ENCODE assay signal across 8 cellular contexts in genomic region chr14:95533391-95533821, GRCh38. TPM values are rescaled to one million over a fixed set of nuclear protein-coding genes. Genes with fewer than 3 reads are reported as not detected.
A peak's percentile ranks its signal among the peaks of the same experiment; 100 is the strongest.
DNase-seq lines count a peak whose midpoint lies in the region; ATAC-seq, FAIRE-seq and TF ChIP-seq lines count a peak whose summit lies in the region.

No MANE protein-coding gene starts in this region.

- H2AFZ ChIP-seq in Karpas-422 (ENCODE audit: low read length) = no peak overlapping the region

- no peak for DNase-seq in Caco-2
- peak; percentile 73 for DNase-seq in Karpas-422
- DNase-seq in erythroblast (lab: John Stamatoyannopoulos, UW) = peak; percentile 90 to 92
- no peak for DNase-seq in pancreas
- DNase-seq in urothelium cell line (ENCODE audit: low spot score) = no peak

- H3K4me3 ChIP-seq in Caco-2 (ENCODE audit: low read depth, low read length) (peak overlapping the region; percentile 76), Karpas-422 (ENCODE audit: low read length) (peak overlapping the region; percentile 77), pancreas (peak overlapping the region; percentile 84 to 95 (median 88))

- H3K36me3 Mint-ChIP-seq in Caco-2 (ENCODE audit: insufficient read depth, unreplicated experiment) = peaks cover 52% of the 10 kb centered on the region

- H3K4me1 Mint-ChIP-seq in Caco-2 (ENCODE audit: low read depth, unreplicated experiment) = peaks cover 25% of the 10 kb centered on the region

- TF ChIP-seq POLR2A in erythroblast (IDR thresholded peaks at IDR 0.05; ENCODE audit: low read length) = peak; percentile 89

- POLR2A ChIA-PET in Caco-2 (lab: Charles Lee) = interaction anchor here (1.5 to 2.1 kb wide), 2 partner anchors 9 to 89 kb away, joined by 6 to 8 read pairs; no protein-coding TSS in a partner anchor

- FAIRE-seq in pancreas (lab: Jason Lieb, UNC) = no peak
- no peak for FAIRE-seq in urothelium cell line (lab: Jason Lieb, UNC)

- peak overlapping the region; percentile 87 for H3K4me3 Mint-ChIP-seq in Caco-2 (ENCODE audit: unreplicated experiment)

- H3K4me1 ChIP-seq in Caco-2 (peaks cover 37% of the 10 kb centered on the region), Karpas-422 (ENCODE audit: low read length) (peaks cover 44% of the 10 kb centered on the region), pancreas (peaks cover 21 to 51% (median 39%) of the 10 kb centered on the region in 3 donors)

- H3K79me2 ChIP-seq in Karpas-422 (ENCODE audit: low read length) = peaks cover 63% of the 10 kb centered on the region

- no peaks in the 10 kb centered on the region for H3K9me2 ChIP-seq in Karpas-422 (replicated peaks; ENCODE audit: insufficient read depth, low read length)

- intact Hi-C loops in Caco-2 (cut with micrococcal nuclease; ENCODE audit: unreplicated experiment) = no loop called here
- intact Hi-C loops in pancreas (cut with DNase I) = no loop called here

- H3K27me3 Mint-ChIP-seq in Caco-2 (ENCODE audit: insufficient read depth, unreplicated experiment) = no peaks in the 10 kb centered on the region

- no TSS peak for BruUV-seq in Caco-2 (replicated peaks; lab: Mats Ljungman, UMichigan)

- no peaks in the 10 kb centered on the region; the same call in 1 of the 2 replicates for H3K36me3 ChIP-seq in Caco-2 (ENCODE audit: control insufficient read depth, insufficient read depth, low read length)
- peaks cover 12% of the 10 kb centered on the region for H3K36me3 ChIP-seq in Karpas-422 (ENCODE audit: insufficient read depth, low read length)
- H3K36me3 ChIP-seq in pancreas = no peaks in the 10 kb centered on the region

- H3K27me3 ChIP-seq in Caco-2 (replicated peaks; ENCODE audit: control insufficient read depth, insufficient read depth, low read length) (no peaks in the 10 kb centered on the region), Karpas-422 (ENCODE audit: low read length) (no peaks in the 10 kb centered on the region), pancreas (no peaks in the 10 kb centered on the region)

- H3K9me3 ChIP-seq in Caco-2 (no peaks in the 10 kb centered on the region), Karpas-422 (ENCODE audit: low read length) (no peaks in the 10 kb centered on the region), pancreas (no peaks in the 10 kb centered on the region)

- H3K27ac ChIP-seq in Karpas-422 (ENCODE audit: low read length) (peak overlapping the region; percentile 81), pancreas (peak overlapping the region in 2 of 4 donors; percentile 70 to 81)

- ATAC-seq in SK-N-SH treated with all-trans-retinoic acid at 6 μM for 48 hours = peak; percentile 1; the same call in 2 of the 3 replicates
- no peak for ATAC-seq in pancreas
- no peak for ATAC-seq in GM18870 (IDR thresholded peaks at IDR 0.05; ENCODE audit: unreplicated experiment)
- no peak for ATAC-seq in GM19035 (IDR thresholded peaks at IDR 0.05; ENCODE audit: unreplicated experiment)

- H3K27ac Mint-ChIP-seq in Caco-2 (ENCODE audit: unreplicated experiment) = peak overlapping the region; percentile 50

- CTCF ChIA-PET in Caco-2 (lab: Charles Lee) = no interaction called here

- no peaks in the 10 kb centered on the region for H3K9me3 Mint-ChIP-seq in Caco-2 (ENCODE audit: unreplicated experiment)

- WGBS in pancreas, 2 donors = 3 to 4% methylated on average over 10 of the region's 10 CpGs

- peak overlapping the region; percentile 80 for H3K4me2 ChIP-seq in Karpas-422 (ENCODE audit: low read depth, low read length, poor library complexity, severe bottlenecking)

- TF ChIP-seq CTCF in Caco-2 (IDR thresholded peaks at IDR 0.05; ENCODE audit: insufficient read depth in 1 of 2, low read depth in 1 of 2, low read length in 1 of 2, severe bottlenecking in 1 of 2, unreplicated experiment in 1 of 2) (no peak), pancreas (IDR thresholded peaks at IDR 0.05) (no peak)

- H4K20me1 ChIP-seq in Karpas-422 (ENCODE audit: insufficient read depth, low read depth, low read length) = peaks cover 27% of the 10 kb centered on the region

- H3K9ac ChIP-seq in Karpas-422 (ENCODE audit: low read length) = peak overlapping the region; percentile 88

TF ChIP-seq in SK-N-SH treated with all-trans-retinoic acid at 6 μM for 48 hours, 23 proteins besides CTCF, POLR2A, EP300 and RAD21 (continues in another document):
- no peak for TF ChIP-seq ZNF70 (CRISPR knock-in tag; IDR thresholded peaks at IDR 0.05)
- no peak for TF ChIP-seq POU6F1 (CRISPR knock-in tag; IDR thresholded peaks at IDR 0.05; ENCODE audit: borderline replicate concordance, low read depth)
- no peak for TF ChIP-seq ESRRG (CRISPR knock-in tag; IDR thresholded peaks at IDR 0.05)
- no peak for TF ChIP-seq ISL1 (CRISPR knock-in tag; IDR thresholded peaks at IDR 0.05)
- TF ChIP-seq ZNF8 (CRISPR knock-in tag; IDR thresholded peaks at IDR 0.05) = no peak
- TF ChIP-seq TSHZ2 (CRISPR knock-in tag; IDR thresholded peaks at IDR 0.05) = no peak
- TF ChIP-seq CREB5 (CRISPR knock-in tag; IDR thresholded peaks at IDR 0.05; ENCODE audit: low read depth) = no peak
- no peak for TF ChIP-seq GLIS3 (CRISPR knock-in tag; IDR thresholded peaks at IDR 0.05)
- no peak for TF ChIP-seq PATZ1 (CRISPR knock-in tag; IDR thresholded peaks at IDR 0.05; ENCODE audit: borderline replicate concordance)
- no peak for TF ChIP-seq OSR1 (CRISPR knock-in tag; IDR thresholded peaks at IDR 0.05)
- no peak for TF ChIP-seq ARNTL (CRISPR knock-in tag; IDR thresholded peaks at IDR 0.05; ENCODE audit: borderline replicate concordance, low read depth)

RNA-seq across cellular contexts. Expression of gene GLRX5, which starts 1.4 kb away (rescaled TPM):
- total RNA-seq in Caco-2 (2022) (66.2 and 67.8 TPM in 2 replicates), pancreas (10 to 100 TPM in 4 of 6 donors, 1 to 10 TPM in 2; 8.8 to 16.6 (median 12.8) TPM)
- 69.7 and 74.6 TPM in 2 replicates for total RNA-seq in Karpas-422 (2014; rRNA removed; shearing (Covaris generic); ENCODE audit: low replicate concordance)
- 10 to 100 TPM; 15.1 to 22.9 TPM for polyA plus RNA-seq in pancreas

RNA-seq across cellular contexts. Expression of gene SYNE3, which starts 17.0 kb away (rescaled TPM):
- total RNA-seq in Caco-2 (2022) (19.4 and 21.2 TPM in 2 replicates), pancreas (1 to 10 TPM in 5 of 6 donors, under 1 TPM in 1; 0.98 to 4.5 (median 2.5) TPM)
- 1.8 and 3.3 TPM in 2 replicates for total RNA-seq in Karpas-422 (2014; rRNA removed; shearing (Covaris generic); ENCODE audit: low replicate concordance)
- 1 to 10 TPM in 1 of 2 donors, under 1 TPM in 1; 0.54 to 1.5 TPM for polyA plus RNA-seq in pancreas

Comparison
In these comparisons a context has a peak if more than half of its experiments do, and no peak if none do; other contexts are left out.
1. DNase-seq: peak in Karpas-422 (single experiment) and erythroblast (2 of 2); none in Caco-2 (0 of 2), pancreas (0 of 6) and urothelium cell line (single experiment).
2. Peak in every context shown above with its lines, with median percentiles within 50 percentile points of each other: H3K4me3 ChIP-seq.